Comparison of ENCODE assay signal across 8 cellular contexts in genomic region chr6:38638941-38639497, GRCh38. TPM values are rescaled to one million over a fixed set of nuclear protein-coding genes. Genes with fewer than 3 reads are reported as not detected.
DNase-seq lines count a peak whose midpoint lies in the region; ATAC-seq and TF ChIP-seq lines count a peak whose summit lies in the region.

No MANE protein-coding gene starts in this region.

- H3K4me2 ChIP-seq in fibroblast of lung (ENCODE audit: extremely low read depth, insufficient read depth, low read length): peak overlapping the region; percentile 69
- peak overlapping the region; percentile 91 for H3K4me2 ChIP-seq in neural progenitor cell

- H3K4me3 Mint-ChIP-seq in neural progenitor cell: peak overlapping the region; percentile 93

- H3F3A ChIP-seq in neural progenitor cell (ENCODE audit: low read depth): peaks cover 21% of the 10 kb centered on the region

- peak overlapping the region; percentile 87 for H3K9ac ChIP-seq in NT2/D1 (ENCODE audit: insufficient read length, low read depth)
- H3K9ac ChIP-seq in fibroblast of lung (ENCODE audit: insufficient read depth, low read length): peak overlapping the region; percentile 99
- peak overlapping the region; percentile 50 for H3K9ac ChIP-seq in neural progenitor cell
- H3K9ac ChIP-seq in subcutaneous abdominal adipose tissue (ENCODE audit: low read length in 5 of 5): peak overlapping the region; percentile 43 to 96 (median 92)

- H3K27me3 ChIP-seq in NT2/D1 (ENCODE audit: insufficient read depth, insufficient read length) (peaks cover 11% of the 10 kb centered on the region), fibroblast of lung (ENCODE audit: control insufficient read depth, insufficient read depth, low read length) (no peaks in the 10 kb centered on the region), neural progenitor cell (no peaks in the 10 kb centered on the region), subcutaneous abdominal adipose tissue (ENCODE audit: control insufficient read depth in 5 of 5, insufficient read depth in 4 of 5, low read length in 5 of 5) (no peaks in the 10 kb centered on the region)

- no peaks in the 10 kb centered on the region for H3K9me3 Mint-ChIP-seq in neural progenitor cell

- peak overlapping the region; percentile 67 for H3K27ac Mint-ChIP-seq in neural progenitor cell

- peak; percentile 15 for ATAC-seq in HG03039 (IDR thresholded peaks at IDR 0.05; ENCODE audit: unreplicated experiment)

- H3K36me3 ChIP-seq in NT2/D1 (ENCODE audit: insufficient read depth, insufficient read length, low read length): no peaks in the 10 kb centered on the region
- H3K36me3 ChIP-seq in fibroblast of lung (ENCODE audit: control insufficient read depth, insufficient read depth, low read length): no peaks in the 10 kb centered on the region
- no peaks in the 10 kb centered on the region for H3K36me3 ChIP-seq in neural progenitor cell
- no peaks in the 10 kb centered on the region for H3K36me3 ChIP-seq in subcutaneous abdominal adipose tissue (ENCODE audit: control insufficient read depth in 5 of 5, insufficient read depth in 5 of 5, low read length in 5 of 5)

- H3K79me2 ChIP-seq in fibroblast of lung (ENCODE audit: control insufficient read depth, insufficient read depth, low read length): peaks cover 1% of the 10 kb centered on the region
- peaks cover 33% of the 10 kb centered on the region for H3K79me2 ChIP-seq in neural progenitor cell (ENCODE audit: low read depth)

- H3K4me1 ChIP-seq in NT2/D1 (ENCODE audit: insufficient read depth, insufficient read length) (no peaks in the 10 kb centered on the region), fibroblast of lung (ENCODE audit: control insufficient read depth, extremely low read depth, insufficient read depth, low read length) (peaks cover 2% of the 10 kb centered on the region), neural progenitor cell (peaks cover 28% of the 10 kb centered on the region), subcutaneous abdominal adipose tissue (ENCODE audit: control insufficient read depth in 5 of 5, insufficient read depth in 5 of 5, low read length in 5 of 5) (peaks cover 8 to 27% (median 22%) of the 10 kb centered on the region in 5 donors)

- DNase-seq in DMS153 treated with DMSO at 0.1 percent for 48 hours (lab: John Stamatoyannopoulos, UW; ENCODE audit: unreplicated experiment) (peak; percentile 46), DMS153 (lab: John Stamatoyannopoulos, UW) (no peak), NT2/D1 (ENCODE audit: low read depth, low spot score) (no peak), activated T-helper 1 cell treated with Interleukin-2 at 50 U/mL for 16 hours (ENCODE audit: low read depth) (peak; percentile 44), fibroblast of lung (ENCODE audit: low read depth in 2 of 2) (peak; percentile 42 to 60), neural progenitor cell (ENCODE audit: low spot score) (peak; percentile 55)

- peaks cover 2% of the 10 kb centered on the region for H3K36me3 Mint-ChIP-seq in neural progenitor cell

- no peaks in the 10 kb centered on the region for H3K9me3 ChIP-seq in NT2/D1 (ENCODE audit: insufficient read depth, low read length)
- no peaks in the 10 kb centered on the region for H3K9me3 ChIP-seq in fibroblast of lung (ENCODE audit: control insufficient read depth, insufficient read depth, low read depth, low read length)
- H3K9me3 ChIP-seq in neural progenitor cell (ENCODE audit: low read depth): no peaks in the 10 kb centered on the region
- H3K9me3 ChIP-seq in subcutaneous abdominal adipose tissue (ENCODE audit: control insufficient read depth in 5 of 5, low read length in 5 of 5): no peaks in the 10 kb centered on the region

- H2AFZ ChIP-seq in fibroblast of lung (ENCODE audit: low read length) (peak overlapping the region; percentile 88), neural progenitor cell (replicated peaks) (peak overlapping the region; percentile 98)

- H4K20me1 ChIP-seq in fibroblast of lung (ENCODE audit: control insufficient read depth, extremely low read depth, insufficient read depth, low read length): no peaks in the 10 kb centered on the region
- no peaks in the 10 kb centered on the region for H4K20me1 ChIP-seq in neural progenitor cell (ENCODE audit: low read depth)

- peaks cover 8% of the 10 kb centered on the region for H3K27me3 Mint-ChIP-seq in neural progenitor cell (ENCODE audit: insufficient read depth, low read depth)

- TF ChIP-seq CTCF in fibroblast of lung (conservative IDR thresholded peaks at IDR 0.05 in 1 of 2, IDR thresholded peaks at IDR 0.05 in 1 of 2; ENCODE audit: low read depth in 1 of 2, low read length in 2 of 2): no peak
- TF ChIP-seq CTCF in neural progenitor cell (IDR thresholded peaks at IDR 0.05): no peak

- H3K4me3 ChIP-seq in NT2/D1 (ENCODE audit: insufficient read length, low read depth) (peak overlapping the region; percentile 68), fibroblast of lung (replicated peaks in 1 of 4; ENCODE audit: control extremely low read depth in 1 of 4, insufficient read depth in 1 of 4, low read depth in 3 of 4, low read length in 4 of 4) (peak overlapping the region; percentile 74 to 96 (median 84)), neural progenitor cell (peak overlapping the region; percentile 89), subcutaneous abdominal adipose tissue (ENCODE audit: low read depth in 1 of 5, low read length in 5 of 5) (peak overlapping the region; percentile 77 to 98 (median 96))

- H3K4me1 Mint-ChIP-seq in neural progenitor cell: peaks cover 27% of the 10 kb centered on the region

- H3K27ac ChIP-seq in fibroblast of lung (ENCODE audit: insufficient read depth, low read length): peak overlapping the region; percentile 98
- peak overlapping the region; percentile 77 for H3K27ac ChIP-seq in neural progenitor cell
- peak overlapping the region; percentile 86 for H3K27ac ChIP-seq in subcutaneous abdominal adipose tissue (ENCODE audit: low read depth, low read length)

RNA-seq across cellular contexts. Expression of gene BTBD9, which starts 0.7 kb away (rescaled TPM):
- total RNA-seq in fibroblast of lung (8.2 and 13.4 TPM in 2 replicates), neural progenitor cell (ENCODE audit: low replicate concordance) (16.4 and 16.9 TPM in 2 replicates)
- 5.2 and 7.7 TPM in 2 replicates for polyA plus RNA-seq in fibroblast of lung
- polyA plus RNA-seq in fibroblast of lung (2012): 4.9 and 6.2 TPM in 2 replicates
- polyA minus RNA-seq in fibroblast of lung (ENCODE audit: low replicate concordance): 14.5 and 15.0 TPM in 2 replicates

Comparison
In these comparisons a context has a peak if more than half of its experiments do, and no peak if none do; other contexts are left out.
1. DNase-seq: peak in DMS153 treated with DMSO at 0.1 percent for 48 hours (single experiment), activated T-helper 1 cell treated with Interleukin-2 at 50 U/mL for 16 hours (single experiment), fibroblast of lung (2 of 2) and neural progenitor cell (single experiment); none in DMS153 (single experiment) and NT2/D1 (single experiment).
2. Peak in every context shown above with its lines, with median percentiles within 50 percentile points of each other: H3K4me3 ChIP-seq, H3K9ac ChIP-seq and H3K27ac ChIP-seq.